ENCODE assay signal across 19 cellular contexts in genomic region chr2:38650012-38650411, GRCh38. TPM values are rescaled to one million over a fixed set of nuclear protein-coding genes. Genes with fewer than 3 reads are reported as not detected.
DNase-seq lines count a peak whose midpoint lies in the region; ATAC-seq and TF ChIP-seq lines count a peak whose summit lies in the region.
"Had no signal": no experiment of that assay in that cellular context is flagged by ENCODE, and none has a peak within 500 bp of the region (broad histone marks: within the 10 kb centered on the region; RNA-seq: fewer than 3 reads in every experiment).

No MANE protein-coding gene starts in this region.

- H3F3A ChIP-seq in GM23338 (replicated peaks; ENCODE audit: low read depth), result no peaks in the 10 kb centered on the region

- no peaks in the 10 kb centered on the region for H3K36me3 ChIP-seq in GM23338 (ENCODE audit: insufficient read depth)

- no peak overlapping the region for H3K4me2 ChIP-seq in GM23338

- H3K4me3 Mint-ChIP-seq in activated CD4-positive, alpha-beta T cell treated with anti-CD3 and anti-CD28 coated beads, Interleukin-2, amount 10 ng/mL, durations not matched to agents 24 days and 14 days, result peak overlapping the region; percentile 0
- H3K4me3 Mint-ChIP-seq in GM23338, result no peak overlapping the region
- no peak overlapping the region for H3K4me3 Mint-ChIP-seq in activated T-helper 2 cell treated with anti-CD3 and anti-CD28 coated beads, Interferon-gamma antibody, Interleukin-2, Interleukin-4, amounts not matched to agents 10 μg/mL and 5 μg/mL and 100 μg/mL, durations not matched to agents 14 hours and 24 hours and 36 hours (ENCODE audit: low read depth)
- no peak overlapping the region for H3K4me3 Mint-ChIP-seq in stimulated activated naive B cell treated with anti-CD40 and anti-IgM and Interleukin-4, amounts not matched to agents 10 μg/mL and 1 μg/mL and 100 μg/mL, for 72 hours
- H3K4me3 Mint-ChIP-seq in activated CD8-positive, alpha-beta memory T cell treated with anti-CD3 and anti-CD28 coated beads, Interleukin-2, amount 10 ng/mL, durations not matched to agents 7 days and 5 days, result no peak overlapping the region
- H3K4me3 Mint-ChIP-seq: B cell, IgD-negative memory B cell had no signal

- H3K27ac Mint-ChIP-seq in activated CD4-positive, alpha-beta T cell treated with anti-CD3 and anti-CD28 coated beads, Interleukin-2, amount 10 ng/mL, durations not matched to agents 24 days and 14 days, result peak overlapping the region; percentile 87
- no peak overlapping the region for H3K27ac Mint-ChIP-seq in GM23338
- H3K27ac Mint-ChIP-seq in activated T-helper 2 cell treated with anti-CD3 and anti-CD28 coated beads, Interferon-gamma antibody, Interleukin-2, Interleukin-4, amounts not matched to agents 10 μg/mL and 5 μg/mL and 100 μg/mL, durations not matched to agents 14 hours and 24 hours and 36 hours, result peak overlapping the region; percentile 85
- peak overlapping the region; percentile 1 for H3K27ac Mint-ChIP-seq in stimulated activated naive B cell treated with anti-CD40 and anti-IgM and Interleukin-4, amounts not matched to agents 10 μg/mL and 1 μg/mL and 100 μg/mL, for 72 hours
- H3K27ac Mint-ChIP-seq in activated CD8-positive, alpha-beta memory T cell treated with anti-CD3 and anti-CD28 coated beads, Interleukin-2, amount 10 ng/mL, durations not matched to agents 7 days and 5 days, result no peak overlapping the region
- H3K27ac Mint-ChIP-seq: B cell had no signal

- H4K20me1 ChIP-seq in GM23338 (replicated peaks; ENCODE audit: insufficient read depth), result no peaks in the 10 kb centered on the region

- H2AFZ ChIP-seq in GM23338, result 0 out of 2 replicates have a peak overlapping the region, but pooled peaks have one; percentile 56

- H3K79me2 ChIP-seq in GM23338 (replicated peaks; ENCODE audit: insufficient read depth), result no peaks in the 10 kb centered on the region

- intact Hi-C loops in activated CD4-positive, alpha-beta T cell treated with anti-CD3 and anti-CD28 coated beads, Interleukin-2, amount 10 ng/mL, durations not matched to agents 24 days and 14 days (cut with micrococcal nuclease), result no loop called here
- intact Hi-C loops in activated T-helper 2 cell treated with anti-CD3 and anti-CD28 coated beads, Interferon-gamma antibody, Interleukin-2, Interleukin-4, amounts not matched to agents 10 μg/mL and 5 μg/mL and 100 μg/mL, durations not matched to agents 14 hours and 24 hours and 36 hours (cut with micrococcal nuclease), result loop anchor here (5.0 to 10.0 kb wide), 2 partner anchors 477 to 1065 kb away; no protein-coding TSS in a partner anchor

- H3K4me1 Mint-ChIP-seq in activated CD4-positive, alpha-beta T cell treated with anti-CD3 and anti-CD28 coated beads, Interleukin-2, amount 10 ng/mL, durations not matched to agents 24 days and 14 days, result peaks cover 55% of the 10 kb centered on the region
- H3K4me1 Mint-ChIP-seq in GM23338, result no peaks in the 10 kb centered on the region
- H3K4me1 Mint-ChIP-seq in activated T-helper 2 cell treated with anti-CD3 and anti-CD28 coated beads, Interferon-gamma antibody, Interleukin-2, Interleukin-4, amounts not matched to agents 10 μg/mL and 5 μg/mL and 100 μg/mL, durations not matched to agents 14 hours and 24 hours and 36 hours (ENCODE audit: low read depth), result peaks cover 61% of the 10 kb centered on the region
- peaks cover 32 to 56% of the 10 kb centered on the region in 2 donors for H3K4me1 Mint-ChIP-seq in stimulated activated naive B cell treated with anti-CD40 and anti-IgM and Interleukin-4, amounts not matched to agents 10 μg/mL and 1 μg/mL and 100 μg/mL, for 72 hours
- H3K4me1 Mint-ChIP-seq in activated CD8-positive, alpha-beta memory T cell treated with anti-CD3 and anti-CD28 coated beads, Interleukin-2, amount 10 ng/mL, durations not matched to agents 7 days and 5 days, result peaks cover 68% of the 10 kb centered on the region

- DNase-seq in activated CD4-positive, alpha-beta T cell treated with anti-CD3 and anti-CD28 coated beads, Interleukin-2, amount 10 ng/mL, durations not matched to agents 24 days and 14 days, result no peak
- DNase-seq in activated CD4-positive, alpha-beta T cell treated with anti-CD3 and anti-CD28 coated beads for 1 hour, result no peak
- no peak for DNase-seq in GM23338 (ENCODE audit: low spot score)
- no peak for DNase-seq in activated T-helper 2 cell treated with anti-CD3 and anti-CD28 coated beads, Interferon-gamma antibody, Interleukin-2, Interleukin-4, amounts not matched to agents 10 μg/mL and 5 μg/mL and 100 μg/mL, durations not matched to agents 14 hours and 24 hours and 36 hours (ENCODE audit: low spot score)
- DNase-seq in stimulated activated naive B cell treated with anti-CD40 and anti-IgM and Interleukin-4, amounts not matched to agents 10 μg/mL and 1 μg/mL and 100 μg/mL, for 72 hours, result no peak
- no peak for DNase-seq in activated CD8-positive, alpha-beta memory T cell treated with anti-CD3 and anti-CD28 coated beads, Interleukin-2, amount 10 ng/mL, durations not matched to agents 7 days and 5 days
- DNase-seq: CD4-positive, alpha-beta memory T cell; Karpas-422; MV-4-11; NCI-H1105 treated with DMSO at 0.1 percent for 48 hours; NCI-H2029 treated with DMSO at 0.1 percent for 48 hours; NCI-H226; NCI-H510A treated with DMSO at 0.1 percent for 48 hours; OCI-M1; Right ventricle myocardium superior had no signal

- H3K27me3 Mint-ChIP-seq in activated CD4-positive, alpha-beta T cell treated with anti-CD3 and anti-CD28 coated beads, Interleukin-2, amount 10 ng/mL, durations not matched to agents 24 days and 14 days, result no peaks in the 10 kb centered on the region
- peaks cover 3% of the 10 kb centered on the region for H3K27me3 Mint-ChIP-seq in GM23338 (ENCODE audit: insufficient read depth, low read depth, poor library complexity)
- H3K27me3 Mint-ChIP-seq in activated T-helper 2 cell treated with anti-CD3 and anti-CD28 coated beads, Interferon-gamma antibody, Interleukin-2, Interleukin-4, amounts not matched to agents 10 μg/mL and 5 μg/mL and 100 μg/mL, durations not matched to agents 14 hours and 24 hours and 36 hours (ENCODE audit: low read depth), result no peaks in the 10 kb centered on the region
- peaks cover 5 to 29% of the 10 kb centered on the region in 2 donors for H3K27me3 Mint-ChIP-seq in stimulated activated naive B cell treated with anti-CD40 and anti-IgM and Interleukin-4, amounts not matched to agents 10 μg/mL and 1 μg/mL and 100 μg/mL, for 72 hours
- H3K27me3 Mint-ChIP-seq in activated CD8-positive, alpha-beta memory T cell treated with anti-CD3 and anti-CD28 coated beads, Interleukin-2, amount 10 ng/mL, durations not matched to agents 7 days and 5 days, result no peaks in the 10 kb centered on the region
- H3K27me3 Mint-ChIP-seq: CD4-positive, alpha-beta memory T cell had no signal

- no peak overlapping the region for H3K4me3 ChIP-seq in GM23338

- H3K27ac ChIP-seq in GM23338 (ENCODE audit: low read depth), result no peak overlapping the region

- H3K27me3 ChIP-seq in GM23338 (ENCODE audit: insufficient read depth), result no peaks in the 10 kb centered on the region

- H3K9me3 Mint-ChIP-seq in activated CD4-positive, alpha-beta T cell treated with anti-CD3 and anti-CD28 coated beads, Interleukin-2, amount 10 ng/mL, durations not matched to agents 24 days and 14 days, result peaks cover 20% of the 10 kb centered on the region
- H3K9me3 Mint-ChIP-seq in GM23338, result no peaks in the 10 kb centered on the region
- H3K9me3 Mint-ChIP-seq in activated T-helper 2 cell treated with anti-CD3 and anti-CD28 coated beads, Interferon-gamma antibody, Interleukin-2, Interleukin-4, amounts not matched to agents 10 μg/mL and 5 μg/mL and 100 μg/mL, durations not matched to agents 14 hours and 24 hours and 36 hours, result peaks cover 19% of the 10 kb centered on the region
- peaks cover 0 to 2% of the 10 kb centered on the region in 2 donors for H3K9me3 Mint-ChIP-seq in stimulated activated naive B cell treated with anti-CD40 and anti-IgM and Interleukin-4, amounts not matched to agents 10 μg/mL and 1 μg/mL and 100 μg/mL, for 72 hours
- H3K9me3 Mint-ChIP-seq in activated CD8-positive, alpha-beta memory T cell treated with anti-CD3 and anti-CD28 coated beads, Interleukin-2, amount 10 ng/mL, durations not matched to agents 7 days and 5 days (ENCODE audit: low read depth), result peaks cover 4% of the 10 kb centered on the region
- H3K9me3 Mint-ChIP-seq: CD4-positive, alpha-beta memory T cell had no signal

- ATAC-seq in GM23338 (no peak), GM18907 (IDR thresholded peaks at IDR 0.05; ENCODE audit: unreplicated experiment) (no peak)
- ATAC-seq in stimulated activated naive B cell treated with anti-CD40 and anti-IgM and Interleukin-4, amounts not matched to agents 10 μg/mL and 1 μg/mL and 100 μg/mL, for 72 hours (replicated peaks), result no peak
- no peak for ATAC-seq in activated CD8-positive, alpha-beta memory T cell treated with anti-CD3 and anti-CD28 coated beads, Interleukin-2, amount 10 ng/mL, durations not matched to agents 7 days and 5 days

- H3K9me2 ChIP-seq in GM23338 (ENCODE audit: insufficient read depth), result 0 out of 2 replicates have a peak, but pooled peaks cover 3% of the 10 kb centered on the region

- no peak for TF ChIP-seq CTCF in GM23338 (conservative IDR thresholded peaks at IDR 0.05; ENCODE audit: low read depth in 2 of 2)

- CTCF ChIA-PET in activated CD8-positive, alpha-beta memory T cell treated with anti-CD3 and anti-CD28 coated beads, Interleukin-2, amount 10 ng/mL, durations not matched to agents 7 days and 5 days (lab: Charles Lee), result no interaction called here

- no peaks in the 10 kb centered on the region for H3K4me1 ChIP-seq in GM23338 (ENCODE audit: insufficient read depth)

- H3K36me3 Mint-ChIP-seq in activated CD4-positive, alpha-beta T cell treated with anti-CD3 and anti-CD28 coated beads, Interleukin-2, amount 10 ng/mL, durations not matched to agents 24 days and 14 days (ENCODE audit: low read depth), result peaks cover 15% of the 10 kb centered on the region
- H3K36me3 Mint-ChIP-seq in GM23338 (ENCODE audit: low read depth), result no peaks in the 10 kb centered on the region
- H3K36me3 Mint-ChIP-seq in activated T-helper 2 cell treated with anti-CD3 and anti-CD28 coated beads, Interferon-gamma antibody, Interleukin-2, Interleukin-4, amounts not matched to agents 10 μg/mL and 5 μg/mL and 100 μg/mL, durations not matched to agents 14 hours and 24 hours and 36 hours (ENCODE audit: low read depth), result peaks cover 19% of the 10 kb centered on the region
- no peaks in the 10 kb centered on the region for H3K36me3 Mint-ChIP-seq in stimulated activated naive B cell treated with anti-CD40 and anti-IgM and Interleukin-4, amounts not matched to agents 10 μg/mL and 1 μg/mL and 100 μg/mL, for 72 hours
- peaks cover 26% of the 10 kb centered on the region for H3K36me3 Mint-ChIP-seq in activated CD8-positive, alpha-beta memory T cell treated with anti-CD3 and anti-CD28 coated beads, Interleukin-2, amount 10 ng/mL, durations not matched to agents 7 days and 5 days

RNA-seq across cellular contexts. Expression of gene GALM, which starts 15.9 kb away (rescaled TPM):
- 56.0 and 57.4 TPM in 2 replicates for total RNA-seq in activated CD4-positive, alpha-beta T cell treated with anti-CD3 and anti-CD28 coated beads, Interleukin-2, amount 10 ng/mL, durations not matched to agents 24 days and 14 days
- total RNA-seq in GM23338 (2014; rRNA removed; shearing (Covaris generic)), result 14.9 and 21.6 TPM in 2 replicates
- 9.3 and 9.6 TPM in 2 replicates for polyA plus RNA-seq in GM23338 (2016; fragmentation: Nextera tagmentation; extraction: Ambion mirVana)
- total RNA-seq in activated T-helper 2 cell treated with anti-CD3 and anti-CD28 coated beads, Interferon-gamma antibody, Interleukin-2, Interleukin-4, amounts not matched to agents 10 μg/mL and 5 μg/mL and 100 μg/mL, durations not matched to agents 14 hours and 24 hours and 36 hours, result 42.1 and 43.0 TPM in 2 replicates
- 10 to 100 TPM; 67.1 to 86.0 TPM for total RNA-seq in activated CD8-positive, alpha-beta memory T cell treated with anti-CD3 and anti-CD28 coated beads, Interleukin-2, amount 10 ng/mL, durations not matched to agents 7 days and 5 days
- total RNA-seq: H4 had no signal

RNA-seq across cellular contexts. Expression of gene HNRNPLL, which starts 47.3 kb away (rescaled TPM):
- total RNA-seq in activated CD4-positive, alpha-beta T cell treated with anti-CD3 and anti-CD28 coated beads, Interleukin-2, amount 10 ng/mL, durations not matched to agents 24 days and 14 days, result 75.8 and 80.3 TPM in 2 replicates
- 53.4 and 61.9 TPM in 2 replicates for total RNA-seq in GM23338 (2014; rRNA removed; shearing (Covaris generic))
- 42.2 and 42.5 TPM in 2 replicates for polyA plus RNA-seq in GM23338 (2016; fragmentation: Nextera tagmentation; extraction: Ambion mirVana)
- 65.7 and 67.7 TPM in 2 replicates for total RNA-seq in activated T-helper 2 cell treated with anti-CD3 and anti-CD28 coated beads, Interferon-gamma antibody, Interleukin-2, Interleukin-4, amounts not matched to agents 10 μg/mL and 5 μg/mL and 100 μg/mL, durations not matched to agents 14 hours and 24 hours and 36 hours
- 100 to 1,000 TPM in 1 of 2 experiments, 10 to 100 TPM in 1; 88.8 to 106 TPM for total RNA-seq in activated CD8-positive, alpha-beta memory T cell treated with anti-CD3 and anti-CD28 coated beads, Interleukin-2, amount 10 ng/mL, durations not matched to agents 7 days and 5 days

Comparison
In these comparisons a context has a peak if more than half of its experiments do, and no peak if none do; other contexts are left out.
1. H3K27ac Mint-ChIP-seq: peak in activated CD4-positive, alpha-beta T cell treated with anti-CD3 and anti-CD28 coated beads, Interleukin-2, amount 10 ng/mL, durations not matched to agents 24 days and 14 days (single experiment), activated T-helper 2 cell treated with anti-CD3 and anti-CD28 coated beads, Interferon-gamma antibody, Interleukin-2, Interleukin-4, amounts not matched to agents 10 μg/mL and 5 μg/mL and 100 μg/mL, durations not matched to agents 14 hours and 24 hours and 36 hours (single experiment) and stimulated activated naive B cell treated with anti-CD40 and anti-IgM and Interleukin-4, amounts not matched to agents 10 μg/mL and 1 μg/mL and 100 μg/mL, for 72 hours (single experiment); none in GM23338 (single experiment) and activated CD8-positive, alpha-beta memory T cell treated with anti-CD3 and anti-CD28 coated beads, Interleukin-2, amount 10 ng/mL, durations not matched to agents 7 days and 5 days (single experiment).